21 cellular contexts compared by ENCODE assay signal in genomic region chr18:75365230-75365629, GRCh38.
DNase-seq lines count a peak whose midpoint lies in the region; ATAC-seq, FAIRE-seq and TF ChIP-seq lines count a peak whose summit lies in the region.
"Had no signal": no experiment of that assay in that cellular context is flagged by ENCODE, and none has a peak within 500 bp of the region (broad histone marks: within the 10 kb centered on the region; RNA-seq: fewer than 3 reads in every experiment).

No MANE protein-coding gene starts in this region.

- no peak for FAIRE-seq in D721Med (lab: Jason Lieb, UNC)
- FAIRE-seq: A204.1, G401.6, GM12892, H1 had no signal

- peak overlapping the region in 2 of 3 donors; percentile 20 to 22 for H3K27ac Mint-ChIP-seq in CD4-positive, CD25-positive, alpha-beta regulatory T cell
- H3K27ac Mint-ChIP-seq in activated T-cell treated with anti-CD3 and anti-CD28 coated beads, Interleukin-2, amount 50 U/mL, for 24 hours: no peak overlapping the region
- H3K27ac Mint-ChIP-seq: CD14-positive monocyte; CD4-positive, alpha-beta memory T cell had no signal

- peaks cover 0 to 10% (median 4%) of the 10 kb centered on the region in 4 donors for H3K4me1 Mint-ChIP-seq in CD4-positive, CD25-positive, alpha-beta regulatory T cell
- peaks cover 1% of the 10 kb centered on the region for H3K4me1 Mint-ChIP-seq in activated T-cell treated with anti-CD3 and anti-CD28 coated beads, Interleukin-2, amount 50 U/mL, for 24 hours (ENCODE audit: low read depth)
- H3K4me1 Mint-ChIP-seq: CD14-positive monocyte had no signal

- no peak for ATAC-seq in CD4-positive, CD25-positive, alpha-beta regulatory T cell (ENCODE audit: low read depth in 2 of 2)

- no peak for TF ChIP-seq CTCF in choroid plexus epithelial cell (conservative IDR thresholded peaks at IDR 0.05; ENCODE audit: low read depth, low read length)
- TF ChIP-seq CTCF in D721Med (IDR thresholded peaks at IDR 0.05; ENCODE audit: insufficient read depth, missing control alignments): no peak

- no peaks in the 10 kb centered on the region for H3K36me3 Mint-ChIP-seq in CD4-positive, CD25-positive, alpha-beta regulatory T cell
- no peaks in the 10 kb centered on the region for H3K36me3 Mint-ChIP-seq in activated T-cell treated with anti-CD3 and anti-CD28 coated beads, Interleukin-2, amount 50 U/mL, for 24 hours (ENCODE audit: low read depth)
- H3K36me3 Mint-ChIP-seq: CD14-positive monocyte; CD4-positive, alpha-beta memory T cell had no signal

- no peak overlapping the region for H3K4me3 ChIP-seq in CD4-positive, CD25-positive, alpha-beta regulatory T cell (ENCODE audit: low read depth, low read length)
- H3K4me3 ChIP-seq in SJSA1: no peak overlapping the region
- H3K4me3 ChIP-seq in choroid plexus epithelial cell (ENCODE audit: low read depth, low read length): no peak overlapping the region
- H3K4me3 ChIP-seq: BLaER1 treated with 17β-estradiol and CSF1 and Interleukin-3, amounts not matched to agents 10 nM and 100 nM had no signal

- in situ Hi-C loops in ACHN (cut with HindIII; ENCODE audit: low pct_ligation_motif_present, low pct_unique_long_range_greater_than_20kb, low sequenced_read_pairs): no loop called here

- H3K36me3 ChIP-seq in CD4-positive, CD25-positive, alpha-beta regulatory T cell (ENCODE audit: control insufficient read depth, insufficient read depth, low read length): no peaks in the 10 kb centered on the region
- H3K36me3 ChIP-seq in SJSA1: no peaks in the 10 kb centered on the region
- H3K36me3 ChIP-seq: BE2C; BLaER1 treated with 17β-estradiol and CSF1 and Interleukin-3, amounts not matched to agents 10 nM and 100 nM had no signal

- H3K9me3 Mint-ChIP-seq in CD4-positive, CD25-positive, alpha-beta regulatory T cell: no peaks in the 10 kb centered on the region
- H3K9me3 Mint-ChIP-seq in activated T-cell treated with anti-CD3 and anti-CD28 coated beads, Interleukin-2, amount 50 U/mL, for 24 hours: no peaks in the 10 kb centered on the region
- H3K9me3 Mint-ChIP-seq: CD4-positive, alpha-beta memory T cell had no signal

- H3K27me3 ChIP-seq in CD4-positive, CD25-positive, alpha-beta regulatory T cell (ENCODE audit: control insufficient read depth, insufficient read depth, low read length): no peaks in the 10 kb centered on the region
- H3K27me3 ChIP-seq in SJSA1 (replicated peaks): no peaks in the 10 kb centered on the region
- H3K27me3 ChIP-seq: BE2C; BLaER1 treated with 17β-estradiol and CSF1 and Interleukin-3, amounts not matched to agents 10 nM and 100 nM had no signal

- DNase-seq in CD4-positive, CD25-positive, alpha-beta regulatory T cell: no peak
- DNase-seq in SJSA1 (ENCODE audit: low read depth in 1 of 2, low spot score in 2 of 2): peak; percentile 63 to 79
- peak; percentile 9 for DNase-seq in choroid plexus epithelial cell (ENCODE audit: low read depth)
- no peak for DNase-seq in D721Med (ENCODE audit: insufficient read length, low spot score)
- no peak for DNase-seq in ACHN
- DNase-seq in activated T-cell treated with anti-CD3 and anti-CD28 coated beads, Interleukin-2, amount 50 U/mL, for 24 hours: no peak
- DNase-seq: AML-193, BE2C, Calu3, COR-L47, DND-41, H7, HCEC 1CT had no signal

- no peak overlapping the region for H3K4me3 Mint-ChIP-seq in CD4-positive, CD25-positive, alpha-beta regulatory T cell
- no peak overlapping the region for H3K4me3 Mint-ChIP-seq in activated T-cell treated with anti-CD3 and anti-CD28 coated beads, Interleukin-2, amount 50 U/mL, for 24 hours
- H3K4me3 Mint-ChIP-seq: CD14-positive monocyte; CD4-positive, alpha-beta memory T cell had no signal

- peaks cover 4% of the 10 kb centered on the region for H3K27me3 Mint-ChIP-seq in CD4-positive, CD25-positive, alpha-beta regulatory T cell
- peaks cover 4% of the 10 kb centered on the region for H3K27me3 Mint-ChIP-seq in activated T-cell treated with anti-CD3 and anti-CD28 coated beads, Interleukin-2, amount 50 U/mL, for 24 hours
- H3K27me3 Mint-ChIP-seq: CD4-positive, alpha-beta memory T cell had no signal

- H3K4me1 ChIP-seq in CD4-positive, CD25-positive, alpha-beta regulatory T cell (ENCODE audit: control insufficient read depth, insufficient read depth, low read length, poor library complexity, severe bottlenecking): no peaks in the 10 kb centered on the region
- H3K4me1 ChIP-seq in SJSA1 (replicated peaks): peaks cover 48% of the 10 kb centered on the region
- H3K4me1 ChIP-seq: BE2C had no signal

- H3K9me3 ChIP-seq in CD4-positive, CD25-positive, alpha-beta regulatory T cell (ENCODE audit: control insufficient read depth in 2 of 2, low read length in 2 of 2): no peaks in the 10 kb centered on the region
- no peaks in the 10 kb centered on the region for H3K9me3 ChIP-seq in SJSA1 (replicated peaks)
- H3K9me3 ChIP-seq: BE2C; BLaER1 treated with 17β-estradiol and CSF1 and Interleukin-3, amounts not matched to agents 10 nM and 100 nM had no signal

- H3K27ac ChIP-seq in CD4-positive, CD25-positive, alpha-beta regulatory T cell (ENCODE audit: insufficient read depth, low read length, poor library complexity, severe bottlenecking): no peak overlapping the region
- peak overlapping the region; percentile 67 for H3K27ac ChIP-seq in SJSA1
- H3K27ac ChIP-seq: 22Rv1; BLaER1 treated with 17β-estradiol and CSF1 and Interleukin-3, amounts not matched to agents 10 nM and 100 nM had no signal

Comparison
In these comparisons a context has a peak if more than half of its experiments do, and no peak if none do; other contexts are left out.
1. DNase-seq: peak in SJSA1 (2 of 2) and choroid plexus epithelial cell (single experiment); none in CD4-positive, CD25-positive, alpha-beta regulatory T cell (0 of 3), D721Med (single experiment), ACHN (single experiment) and activated T-cell treated with anti-CD3 and anti-CD28 coated beads, Interleukin-2, amount 50 U/mL, for 24 hours (single experiment).